In genomic region chr4:94871644-94872305, GRCh38 we compare ENCODE assay signal across 13 cellular contexts.
A peak's percentile ranks its signal among the peaks of the same experiment; 100 is the strongest.
DNase-seq lines count a peak whose midpoint lies in the region; ATAC-seq and TF ChIP-seq lines count a peak whose summit lies in the region.
"Had no signal": no experiment of that assay in that cellular context is flagged by ENCODE, and none has a peak within 500 bp of the region (broad histone marks: within the 10 kb centered on the region; RNA-seq: fewer than 3 reads in every experiment).

No MANE protein-coding gene starts in this region.

- peak overlapping the region; percentile 86 for H4K91ac ChIP-seq in IMR-90 (ENCODE audit: insufficient read depth, low read depth, low read length)

- dilution Hi-C loops in IMR-90 (cut with HindIII; ENCODE audit: low sequenced_read_pairs, unreplicated experiment) = no loop called here

- no peak overlapping the region for H2AFZ ChIP-seq in IMR-90 (replicated peaks; ENCODE audit: low read length, poor library complexity)
- H2AFZ ChIP-seq: GM23338 had no signal

- ATAC-seq in IMR-90 (ENCODE audit: low read depth) (peak; percentile 94), gastroesophageal sphincter (no peak), HG03097 (IDR thresholded peaks at IDR 0.05; ENCODE audit: low FRiP score, unreplicated experiment) (no peak)
- ATAC-seq: GM23338 had no signal

- peak overlapping the region in 1 of 2 experiments; percentile 68; a peak in 3 of 4 replicates for H4K8ac ChIP-seq in IMR-90 (ENCODE audit: low read depth in 2 of 2, low read length in 2 of 2)

- H4K5ac ChIP-seq in IMR-90 (ENCODE audit: low read depth, low read length) = peak overlapping the region; percentile 90

- H2BK20ac ChIP-seq in IMR-90 (ENCODE audit: low read depth, low read length) = peak overlapping the region; percentile 80; the same call in 1 of the 2 replicates

- 0 out of 2 replicates have a peak overlapping the region, but pooled peaks have one; percentile 41 for H3K23ac ChIP-seq in IMR-90 (ENCODE audit: low read depth, low read length)

- peak overlapping the region; percentile 91 for H2BK5ac ChIP-seq in IMR-90 (ENCODE audit: low read depth, low read length, poor library complexity, severe bottlenecking)

- peak overlapping the region; percentile 69 for H3K4me2 ChIP-seq in IMR-90 (ENCODE audit: low read depth, low read length)
- H3K4me2 ChIP-seq: GM23338 had no signal

- no peaks in the 10 kb centered on the region for H3K27me3 ChIP-seq in IMR-90 (ENCODE audit: control insufficient read depth, insufficient read depth, low read length)
- H3K27me3 ChIP-seq in gastroesophageal sphincter = no peaks in the 10 kb centered on the region
- H3K27me3 ChIP-seq in transverse colon = no peaks in the 10 kb centered on the region

- H3K27ac ChIP-seq in IMR-90 (ENCODE audit: insufficient read depth, low read length) (peak overlapping the region; percentile 71; the same call in 1 of the 2 replicates), gastroesophageal sphincter (peak overlapping the region in 3 of 4 donors; percentile 0 to 24 (median 8)), transverse colon (no peak overlapping the region)

- POLR2A ChIA-PET in IMR-90 (lab: Charles Lee; ENCODE audit: unreplicated experiment) = no interaction called here

- H3K79me1 ChIP-seq in IMR-90 (ENCODE audit: low read depth in 1 of 2, low read length in 2 of 2) = no peaks in the 10 kb centered on the region; a peak in 1 of 4 replicates

- no peaks in the 10 kb centered on the region for H4K20me1 ChIP-seq in IMR-90 (ENCODE audit: insufficient read depth, low read length)

- CTCF ChIA-PET in IMR-90 (lab: Yijun Ruan, JAX) = no interaction called here

- no CpG with 5 or more reads among the region's 4 CpGs for WGBS in IMR-90 (ENCODE audit: extremely low coverage in 2 of 2, insufficient read length in 1 of 2), 2 experiments
- 30 to 34% methylated on average over 4 of the region's 4 CpGs for WGBS in gastroesophageal sphincter (ENCODE audit: low coverage in 1 of 2), 2 donors
- 62 to 66% methylated on average over 4 of the region's 4 CpGs for WGBS in transverse colon (ENCODE audit: low coverage in 1 of 2), 2 donors

- H2AK9ac ChIP-seq in IMR-90 (replicated peaks; ENCODE audit: low read depth, low read length, poor library complexity) = no peak overlapping the region

- TF ChIP-seq POLR2A in IMR-90 (IDR thresholded peaks at IDR 0.05; ENCODE audit: low read depth, low read length) (no peak), gastroesophageal sphincter (IDR thresholded peaks at IDR 0.05) (no peak), transverse colon (IDR thresholded peaks at IDR 0.05) (no peak)

- peak overlapping the region; percentile 80 for H3K4ac ChIP-seq in IMR-90 (ENCODE audit: low read depth, low read length)

- peak overlapping the region; percentile 79; the same call in 1 of the 2 replicates for H3K14ac ChIP-seq in IMR-90 (replicated peaks; ENCODE audit: low read depth, low read length)

- peak overlapping the region; percentile 31; the same call in 1 of the 2 replicates for H3K56ac ChIP-seq in IMR-90 (ENCODE audit: extremely low read depth, insufficient read depth, low read length)

- peaks cover 4% of the 10 kb centered on the region for H3K4me1 ChIP-seq in IMR-90 (ENCODE audit: control insufficient read depth, insufficient read depth, low read length)
- H3K4me1 ChIP-seq in gastroesophageal sphincter = peaks cover 0 to 33% (median 0%) of the 10 kb centered on the region in 3 donors
- H3K4me1 ChIP-seq in transverse colon = no peaks in the 10 kb centered on the region

- TF ChIP-seq EP300 in gastroesophageal sphincter (IDR thresholded peaks at IDR 0.05) (no peak), transverse colon (IDR thresholded peaks at IDR 0.05; ENCODE audit: low read depth) (no peak)

- in situ Hi-C loops in IMR-90 (cut with MboI; ENCODE audit: low sequenced_read_pairs) (no loop called here), transverse colon (cut with MboI; ENCODE audit: low pct_ligation_motif_present in 1 of 4, low pct_unique_long_range_greater_than_20kb in 1 of 4, low sequenced_read_pairs in 3 of 4) (no loop called here)

- H3K9me3 ChIP-seq in IMR-90 (ENCODE audit: control insufficient read depth, insufficient read depth, low read length) = no peaks in the 10 kb centered on the region
- H3K9me3 ChIP-seq in gastroesophageal sphincter = no peaks in the 10 kb centered on the region
- no peaks in the 10 kb centered on the region for H3K9me3 ChIP-seq in transverse colon

- peaks cover 3% of the 10 kb centered on the region; the same call in 1 of the 2 replicates for H3K9me1 ChIP-seq in IMR-90 (ENCODE audit: insufficient read depth, low read length)

- peak overlapping the region; percentile 100 for H3K18ac ChIP-seq in IMR-90 (ENCODE audit: low read depth, low read length)

- H3K4me3 ChIP-seq in IMR-90 (ENCODE audit: insufficient read depth, low read depth, low read length) (no peak overlapping the region), gastroesophageal sphincter (no peak overlapping the region), transverse colon (no peak overlapping the region)
- H3K4me3 ChIP-seq: GM23338 had no signal

- BruUV-seq in IMR-90 (replicated peaks; lab: Mats Ljungman, UMichigan) = no TSS peak

- peak overlapping the region; percentile 88 for H2BK120ac ChIP-seq in IMR-90 (ENCODE audit: low read depth, low read length)

- TF ChIP-seq RAD21 in IMR-90 (IDR thresholded peaks at IDR 0.05; ENCODE audit: low read length) = no peak

- peak overlapping the region; percentile 43; the same call in 1 of the 3 replicates for H2BK15ac ChIP-seq in IMR-90 (ENCODE audit: low read depth, low read length)

- H2AK5ac ChIP-seq in IMR-90 (ENCODE audit: low read depth, low read length) = 0 out of 2 replicates have a peak overlapping the region, but pooled peaks have one; percentile 27

- intact Hi-C loops in IMR-90 (cut with micrococcal nuclease) (loop anchor here (10.0 kb wide), 1 partner anchor 227 kb away; no protein-coding TSS in a partner anchor), transverse colon (cut with DNase I; ENCODE audit: low total_unique reads) (no loop called here)

- H3K36me3 ChIP-seq in IMR-90 (ENCODE audit: control insufficient read depth, insufficient read depth, low read length) (no peaks in the 10 kb centered on the region), gastroesophageal sphincter (no peaks in the 10 kb centered on the region), transverse colon (no peaks in the 10 kb centered on the region)

- no peak overlapping the region for H3K9ac ChIP-seq in IMR-90 (ENCODE audit: low read depth, low read length)

- peak; percentile 20 for DNase-seq in IMR-90
- DNase-seq in astrocyte of the hippocampus (ENCODE audit: low read depth, low spot score) = peak; percentile 37
- DNase-seq in GM10266 (ENCODE audit: extremely low spot score) = no peak
- no peak for DNase-seq in NCI-H748 treated with DMSO at 0.1 percent for 48 hours (lab: John Stamatoyannopoulos, UW)
- no peak for DNase-seq in transverse colon
- DNase-seq: C1 segment of cervical spinal cord; Calu3; CD4-positive, alpha-beta T cell; DMS79; H7 had no signal

- no peak for TF ChIP-seq CTCF in IMR-90 (conservative IDR thresholded peaks at IDR 0.05; ENCODE audit: low read depth, low read length)
- no peak for TF ChIP-seq CTCF in gastroesophageal sphincter (IDR thresholded peaks at IDR 0.05)
- no peak for TF ChIP-seq CTCF in GM10266 (IDR thresholded peaks at IDR 0.05; ENCODE audit: control insufficient read depth, insufficient read depth, low read depth, missing control alignments)
- TF ChIP-seq CTCF in transverse colon (IDR thresholded peaks at IDR 0.05) = no peak

TF ChIP-seq in IMR-90, 13 proteins besides CTCF, POLR2A, EP300 and RAD21:
- no peak for TF ChIP-seq BHLHE40 (IDR thresholded peaks at IDR 0.05; ENCODE audit: low read depth, low read length)
- TF ChIP-seq, protein P1, sequence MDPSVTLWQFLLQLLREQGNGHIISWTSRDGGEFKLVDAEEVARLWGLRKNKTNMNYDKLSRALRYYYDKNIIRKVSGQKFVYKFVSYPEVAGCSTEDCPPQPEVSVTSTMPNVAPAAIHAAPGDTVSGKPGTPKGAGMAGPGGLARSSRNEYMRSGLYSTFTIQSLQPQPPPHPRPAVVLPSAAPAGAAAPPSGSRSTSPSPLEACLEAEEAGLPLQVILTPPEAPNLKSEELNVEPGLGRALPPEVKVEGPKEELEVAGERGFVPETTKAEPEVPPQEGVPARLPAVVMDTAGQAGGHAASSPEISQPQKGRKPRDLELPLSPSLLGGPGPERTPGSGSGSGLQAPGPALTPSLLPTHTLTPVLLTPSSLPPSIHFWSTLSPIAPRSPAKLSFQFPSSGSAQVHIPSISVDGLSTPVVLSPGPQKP (IDR thresholded peaks at IDR 0.05; ENCODE audit: borderline replicate concordance, low read depth, low read length) = no peak
- TF ChIP-seq MAFK (IDR thresholded peaks at IDR 0.05; ENCODE audit: low read depth, low read length) = no peak
- no peak for TF ChIP-seq MAZ (IDR thresholded peaks at IDR 0.05; ENCODE audit: borderline replicate concordance, low read depth, low read length)
- TF ChIP-seq SMC3 (IDR thresholded peaks at IDR 0.05; ENCODE audit: low read depth, low read length) = no peak
- no peak for TF ChIP-seq USF2 (IDR thresholded peaks at IDR 0.05; ENCODE audit: low read depth, low read length)
- TF ChIP-seq RFX5 (IDR thresholded peaks at IDR 0.05; ENCODE audit: low read depth, low read length) = no peak
- no peak for TF ChIP-seq RCOR1 (IDR thresholded peaks at IDR 0.05; ENCODE audit: insufficient replicate concordance, low read length)
- no peak for TF ChIP-seq CEBPB (IDR thresholded peaks at IDR 0.05; ENCODE audit: low read depth, low read length)
- TF ChIP-seq NFE2L2 (IDR thresholded peaks at IDR 0.05; ENCODE audit: low read depth, low read length) = no peak
- TF ChIP-seq FOS (IDR thresholded peaks at IDR 0.05; ENCODE audit: low read depth, low read length) = no peak
- no peak for TF ChIP-seq MXI1 (IDR thresholded peaks at IDR 0.05; ENCODE audit: borderline replicate concordance, low read depth, low read length)
- TF ChIP-seq CHD1 (IDR thresholded peaks at IDR 0.05; ENCODE audit: low read depth, low read length) = no peak

Comparison
In these comparisons a context has a peak if more than half of its experiments do, and no peak if none do; other contexts are left out.
1. DNase-seq: peak in IMR-90 (single experiment) and astrocyte of the hippocampus (single experiment); none in GM10266 (single experiment), NCI-H748 treated with DMSO at 0.1 percent for 48 hours (single experiment) and transverse colon (single experiment).
2. H3K27ac ChIP-seq: peak in IMR-90 (single experiment) and gastroesophageal sphincter (3 of 4); none in transverse colon (0 of 4).